ENCODE assay signal across 13 cellular contexts in genomic region chr4:785332-786073, GRCh38. TPM values are rescaled to one million over a fixed set of nuclear protein-coding genes. Genes with fewer than 3 reads are reported as not detected.
A peak's percentile ranks its signal among the peaks of the same experiment; 100 is the strongest.
DNase-seq lines count a peak whose midpoint lies in the region; ATAC-seq and TF ChIP-seq lines count a peak whose summit lies in the region.
"Had no signal": no experiment of that assay in that cellular context is flagged by ENCODE, and none has a peak within 500 bp of the region (broad histone marks: within the 10 kb centered on the region; RNA-seq: fewer than 3 reads in every experiment).

No MANE protein-coding gene starts in this region.

- no peak overlapping the region for H3K27ac Mint-ChIP-seq in CD8-positive, alpha-beta T cell
- H3K27ac Mint-ChIP-seq in activated T-helper 17 cell treated with anti-CD3 and anti-CD28 coated beads, Interleukin-2, amount 50 U/mL, for 72 hours: no peak overlapping the region
- H3K27ac Mint-ChIP-seq: activated T-cell treated with anti-CD3 and anti-CD28 coated beads, Interleukin-2, amount 50 U/mL, for 24 hours had no signal

- no peaks in the 10 kb centered on the region for H3K9me2 ChIP-seq in hepatocyte (replicated peaks; ENCODE audit: insufficient read depth)

- peaks cover 28% of the 10 kb centered on the region for H3K4me1 ChIP-seq in CD8-positive, alpha-beta T cell (ENCODE audit: insufficient read depth, low read length)
- H3K4me1 ChIP-seq in hepatocyte (ENCODE audit: insufficient read depth) (peaks cover 20% of the 10 kb centered on the region), prostate gland (replicated peaks) (peaks cover 17% of the 10 kb centered on the region)

- peak overlapping the region; percentile 40 for H2AFZ ChIP-seq in hepatocyte

- no peaks in the 10 kb centered on the region for H3K9me3 ChIP-seq in CD8-positive, alpha-beta T cell (ENCODE audit: low read length)
- H3K9me3 ChIP-seq in hepatocyte (ENCODE audit: low read depth) (no peaks in the 10 kb centered on the region), prostate gland (no peaks in the 10 kb centered on the region)

- peaks cover 23% of the 10 kb centered on the region for H3K4me1 Mint-ChIP-seq in CD8-positive, alpha-beta T cell (ENCODE audit: low read depth)
- peaks cover 9% of the 10 kb centered on the region for H3K4me1 Mint-ChIP-seq in activated T-helper 17 cell treated with anti-CD3 and anti-CD28 coated beads, Interleukin-2, amount 50 U/mL, for 72 hours

- H3K36me3 ChIP-seq in CD8-positive, alpha-beta T cell (ENCODE audit: insufficient read depth, low read length): no peaks in the 10 kb centered on the region
- H3K36me3 ChIP-seq in hepatocyte (replicated peaks; ENCODE audit: insufficient read depth, low read depth): no peaks in the 10 kb centered on the region
- no peaks in the 10 kb centered on the region for H3K36me3 ChIP-seq in prostate gland

- no peak for ATAC-seq in CD8-positive, alpha-beta T cell
- no peak for ATAC-seq in activated T-helper 17 cell treated with anti-CD3 and anti-CD28 coated beads, Interleukin-2, amount 50 U/mL, for 72 hours (replicated peaks)
- ATAC-seq in HG03520 (IDR thresholded peaks at IDR 0.05; ENCODE audit: unreplicated experiment): no peak

- POLR2A ChIA-PET in CD8-positive, alpha-beta T cell (lab: Charles Lee): no interaction called here

- TF ChIP-seq POLR2A in prostate gland (IDR thresholded peaks at IDR 0.05): no peak

- peak overlapping the region; percentile 83 for H3K4me2 ChIP-seq in hepatocyte

- peaks cover 5% of the 10 kb centered on the region for H3K36me3 Mint-ChIP-seq in CD8-positive, alpha-beta T cell
- peaks cover 10% of the 10 kb centered on the region for H3K36me3 Mint-ChIP-seq in activated T-helper 17 cell treated with anti-CD3 and anti-CD28 coated beads, Interleukin-2, amount 50 U/mL, for 72 hours (ENCODE audit: low read depth)

- H4K20me1 ChIP-seq in hepatocyte (ENCODE audit: insufficient read depth, poor library complexity, severe bottlenecking): peaks cover 3% of the 10 kb centered on the region

- intact Hi-C loops in CD8-positive, alpha-beta T cell (cut with DNase I, micrococcal nuclease): no loop called here
- intact Hi-C loops in prostate gland (cut with DNase I): no loop called here

- H3K4me3 ChIP-seq in CD8-positive, alpha-beta T cell (ENCODE audit: low read depth, low read length): no peak overlapping the region
- no peak overlapping the region for H3K4me3 ChIP-seq in hepatocyte
- H3K4me3 ChIP-seq in prostate gland: peak overlapping the region; percentile 30 to 33

- no peak overlapping the region for H3K27ac ChIP-seq in CD8-positive, alpha-beta T cell (ENCODE audit: low read depth, low read length)
- H3K27ac ChIP-seq in hepatocyte: no peak overlapping the region
- peak overlapping the region; percentile 34 to 47 for H3K27ac ChIP-seq in prostate gland

- no peak for DNase-seq in CD8-positive, alpha-beta T cell
- DNase-seq in hepatocyte (ENCODE audit: low spot score) (no peak), prostate gland (ENCODE audit: low spot score) (no peak), HCEC 1CT (no peak), NCI-H2227 (lab: John Stamatoyannopoulos, UW; ENCODE audit: unreplicated experiment) (no peak), NCI-H82 (lab: John Stamatoyannopoulos, UW) (no peak)
- DNase-seq: C1 segment of cervical spinal cord; NCI-H748 treated with DMSO at 0.1 percent for 48 hours; stimulated activated naive CD4-positive, alpha-beta T cell treated with Interleukin-2 at 50 U/mL for 16 hours; T-helper 9 cell had no signal

- peak overlapping the region; percentile 59 for H3K4me3 Mint-ChIP-seq in CD8-positive, alpha-beta T cell
- H3K4me3 Mint-ChIP-seq in activated T-helper 17 cell treated with anti-CD3 and anti-CD28 coated beads, Interleukin-2, amount 50 U/mL, for 72 hours: peak overlapping the region; percentile 49
- H3K4me3 Mint-ChIP-seq: activated T-cell treated with anti-CD3 and anti-CD28 coated beads, Interleukin-2, amount 50 U/mL, for 24 hours had no signal

- peaks cover 28% of the 10 kb centered on the region for H3K27me3 Mint-ChIP-seq in CD8-positive, alpha-beta T cell (ENCODE audit: low read depth)
- H3K27me3 Mint-ChIP-seq in activated T-helper 17 cell treated with anti-CD3 and anti-CD28 coated beads, Interleukin-2, amount 50 U/mL, for 72 hours: peaks cover 14% of the 10 kb centered on the region

- CTCF ChIA-PET in CD8-positive, alpha-beta T cell (lab: Charles Lee): interaction anchor here (1.1 to 1.5 kb wide), 2 partner anchors 18 to 202 kb away, joined by 3 read pairs; partner anchors contain the start of gene IDUA

- H3K79me2 ChIP-seq in hepatocyte: peaks cover 9% of the 10 kb centered on the region

- no peaks in the 10 kb centered on the region for H3K27me3 ChIP-seq in CD8-positive, alpha-beta T cell (ENCODE audit: insufficient read depth, low read length)
- H3K27me3 ChIP-seq in hepatocyte (peaks cover 26% of the 10 kb centered on the region), prostate gland (replicated peaks; ENCODE audit: insufficient read depth) (no peaks in the 10 kb centered on the region)

- H3K9me3 Mint-ChIP-seq in CD8-positive, alpha-beta T cell: no peaks in the 10 kb centered on the region
- H3K9me3 Mint-ChIP-seq in activated T-helper 17 cell treated with anti-CD3 and anti-CD28 coated beads, Interleukin-2, amount 50 U/mL, for 72 hours: no peaks in the 10 kb centered on the region
- H3K9me3 Mint-ChIP-seq: activated T-cell treated with anti-CD3 and anti-CD28 coated beads, Interleukin-2, amount 50 U/mL, for 24 hours had no signal

- no peak for TF ChIP-seq CTCF in CD8-positive, alpha-beta T cell (IDR thresholded peaks at IDR 0.05)
- TF ChIP-seq CTCF in hepatocyte (IDR thresholded peaks at IDR 0.05; ENCODE audit: poor library complexity) (no peak), prostate gland (IDR thresholded peaks at IDR 0.05) (no peak)

- 24% methylated on average over 30 of the region's 57 CpGs for WGBS in hepatocyte (ENCODE audit: low lambda C conversion rate, missing lambda C conversion rate)
- 20% methylated on average over 54 of the region's 57 CpGs for WGBS in prostate gland

RNA-seq across cellular contexts. Expression of gene CPLX1, which starts 40.4 kb away (rescaled TPM):
- 1 to 10 TPM; 1.1 to 1.2 TPM for total RNA-seq in CD8-positive, alpha-beta T cell
- total RNA-seq in activated T-helper 17 cell treated with anti-CD3 and anti-CD28 coated beads, Interleukin-2, amount 50 U/mL, for 72 hours: 1 to 10 TPM in 1 of 2 donors, under 1 TPM in 1; 0.50 to 3.6 TPM
- 0.16 and 0.30 TPM in 2 replicates for total RNA-seq in hepatocyte
- 1.6 and 2.0 TPM in 2 replicates for polyA plus RNA-seq in hepatocyte
- 1 to 10 TPM; 2.5 to 4.4 TPM for total RNA-seq in prostate gland

Comparison
In these comparisons a context has a peak if more than half of its experiments do, and no peak if none do; other contexts are left out.
1. H3K27ac ChIP-seq: peak in prostate gland (2 of 2); none in CD8-positive, alpha-beta T cell (single experiment) and hepatocyte (single experiment).
2. H3K4me3 ChIP-seq: peak in prostate gland (2 of 2); none in CD8-positive, alpha-beta T cell (single experiment) and hepatocyte (single experiment).